ENCODE assay signal across 29 cellular contexts in genomic region chr7:151777511-151777880, GRCh38.
"Had no signal": no experiment of that assay in that cellular context is flagged by ENCODE, and none has a peak within 500 bp of the region (broad histone marks: within the 10 kb centered on the region; RNA-seq: fewer than 3 reads in every experiment).

No MANE protein-coding gene starts in this region.

- H3K27ac Mint-ChIP-seq: activated CD4-positive, alpha-beta T cell treated with anti-CD3 and anti-CD28 coated beads, Interleukin-2, amount 10 ng/mL, durations not matched to agents 24 days and 14 days; activated CD8-positive, alpha-beta T cell treated with anti-CD3 and anti-CD28 coated beads for 36 hours; activated naive CD8-positive, alpha-beta T cell treated with anti-CD3 and anti-CD28 coated beads for 36 hours; activated T-cell treated with anti-CD3 and anti-CD28 coated beads, Interleukin-2, amount 50 U/mL, for 72 hours; T-helper 2 cell treated with Interferon-gamma antibody and Interleukin-4, amounts not matched to agents 5 μg/mL and 100 μg/mL, for 36 hours had no signal

- H3K4me3 Mint-ChIP-seq: activated CD4-positive, alpha-beta T cell treated with anti-CD3 and anti-CD28 coated beads, Interleukin-2, amount 10 ng/mL, durations not matched to agents 24 days and 14 days; activated CD8-positive, alpha-beta T cell treated with anti-CD3 and anti-CD28 coated beads for 36 hours; activated naive CD8-positive, alpha-beta T cell treated with anti-CD3 and anti-CD28 coated beads for 36 hours; activated T-cell treated with anti-CD3 and anti-CD28 coated beads, Interleukin-2, amount 50 U/mL, for 72 hours; activated T-helper 17 cell treated with anti-CD3 and anti-CD28 coated beads, Interleukin-2, amount 50 U/mL, for 72 hours; T-helper 2 cell treated with Interferon-gamma antibody and Interleukin-4, amounts not matched to agents 5 μg/mL and 100 μg/mL, for 36 hours had no signal

- H2AFZ ChIP-seq: PC-9 had no signal

- H3K36me3 ChIP-seq: brain microvascular endothelial cell had no signal

- H3K27ac ChIP-seq: brain microvascular endothelial cell, PC-9, RWPE1, SK-N-MC had no signal

- H3K4me3 ChIP-seq: PC-9, SK-N-MC had no signal

- H3K4me2 ChIP-seq: PC-9 had no signal

- ATAC-seq: activated CD8-positive, alpha-beta T cell treated with anti-CD3 and anti-CD28 coated beads for 36 hours; activated T-cell treated with anti-CD3 and anti-CD28 coated beads, Interleukin-2, amount 50 U/mL, for 72 hours; activated T-helper 17 cell treated with anti-CD3 and anti-CD28 coated beads, Interleukin-2, amount 50 U/mL, for 72 hours; Right ventricle myocardium inferior had no signal

- DNase-seq: activated CD4-positive, alpha-beta T cell treated with anti-CD3 and anti-CD28 coated beads, Interleukin-2, amount 10 ng/mL, durations not matched to agents 24 days and 14 days; activated CD4-positive, alpha-beta T cell treated with anti-CD3 and anti-CD28 coated beads, Interleukin-2, amount 50 U/mL, for 4 hours; activated CD8-positive, alpha-beta T cell treated with anti-CD3 and anti-CD28 coated beads for 36 hours; activated effector memory CD4-positive, alpha-beta T cell treated with anti-CD3 and anti-CD28 coated beads, Interleukin-2, amount 50 U/mL, for 16 hours; activated naive CD4-positive, alpha-beta T cell; activated naive CD4-positive, alpha-beta T cell treated with anti-CD3 and anti-CD28 coated beads, Interleukin-2, amount 50 U/mL, for 16 hours; activated naive CD8-positive, alpha-beta T cell treated with anti-CD3 and anti-CD28 coated beads for 36 hours; activated T-cell treated with anti-CD3 and anti-CD28 coated beads, Interleukin-2, amount 50 U/mL, for 1 hour; activated T-cell treated with anti-CD3 and anti-CD28 coated beads, Interleukin-2, amount 50 U/mL, for 72 hours; amniotic stem cell; brain microvascular endothelial cell; central memory CD4-positive, alpha-beta T cell; Karpas-422; NCI-H1105; NCI-H1417 treated with DMSO at 0.1 percent for 48 hours; NCI-H1930; NCI-H2081 treated with DMSO at 0.1 percent for 48 hours; NCI-H345; NCI-H526; NCI-H748 treated with DMSO at 0.1 percent for 48 hours; NK-92 treated with Interleukin-12 subunit alpha and Interleukin-12 subunit beta, amount 100 ng/mL, for 24 hours; PC-9 had no signal

- H3K9me3 Mint-ChIP-seq: activated CD4-positive, alpha-beta T cell treated with anti-CD3 and anti-CD28 coated beads, Interleukin-2, amount 10 ng/mL, durations not matched to agents 24 days and 14 days; activated CD8-positive, alpha-beta T cell treated with anti-CD3 and anti-CD28 coated beads for 36 hours; activated naive CD8-positive, alpha-beta T cell treated with anti-CD3 and anti-CD28 coated beads for 36 hours; activated T-cell treated with anti-CD3 and anti-CD28 coated beads, Interleukin-2, amount 50 U/mL, for 72 hours; activated T-helper 17 cell treated with anti-CD3 and anti-CD28 coated beads, Interleukin-2, amount 50 U/mL, for 72 hours; T-helper 2 cell treated with Interferon-gamma antibody and Interleukin-4, amounts not matched to agents 5 μg/mL and 100 μg/mL, for 36 hours had no signal

- H3K27me3 Mint-ChIP-seq: activated CD4-positive, alpha-beta T cell treated with anti-CD3 and anti-CD28 coated beads, Interleukin-2, amount 10 ng/mL, durations not matched to agents 24 days and 14 days; activated CD8-positive, alpha-beta T cell treated with anti-CD3 and anti-CD28 coated beads for 36 hours; activated naive CD8-positive, alpha-beta T cell treated with anti-CD3 and anti-CD28 coated beads for 36 hours; activated T-helper 17 cell treated with anti-CD3 and anti-CD28 coated beads, Interleukin-2, amount 50 U/mL, for 72 hours had no signal

- FAIRE-seq: RCC 7860, TTC549 had no signal
